ENCODE assay signal across 8 cellular contexts in the genomic region with DNA sequence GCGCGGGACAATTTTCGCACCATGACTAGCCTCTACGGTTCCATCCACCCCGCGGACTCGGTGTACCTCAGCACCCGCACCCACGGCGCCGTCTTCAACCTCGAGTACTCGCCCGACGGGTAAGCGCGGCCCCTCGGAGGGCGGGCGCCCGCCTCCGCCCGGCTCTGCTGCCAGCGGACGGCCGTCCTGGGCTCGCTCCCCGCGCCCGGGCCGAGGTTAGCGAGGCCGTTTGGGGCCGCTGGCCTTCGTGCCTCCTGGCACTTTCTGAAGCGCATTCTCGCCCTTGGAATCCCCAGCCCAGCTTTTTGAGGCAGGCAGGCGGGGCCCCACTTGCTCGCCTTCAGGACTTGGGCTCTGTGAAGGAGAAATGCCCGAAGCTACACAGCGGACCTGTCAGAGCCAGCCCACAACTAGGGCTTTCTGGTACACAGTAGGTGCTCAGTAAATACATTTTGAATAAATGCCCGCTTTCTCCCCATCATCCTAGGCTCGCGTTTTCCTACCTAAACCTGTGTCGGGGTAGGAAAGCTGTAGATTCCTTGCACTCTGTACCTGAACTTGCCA. TPM values are rescaled to one million over a fixed set of nuclear protein-coding genes. Genes with fewer than 3 reads are reported as not detected.
DNase-seq lines count a peak whose midpoint lies in the region; ATAC-seq and TF ChIP-seq lines count a peak whose summit lies in the region.

No MANE protein-coding gene starts in this region.

- H3K4me3 Mint-ChIP-seq in activated T-helper 17 cell treated with anti-CD3 and anti-CD28 coated beads, Interleukin-2, amount 50 U/mL, for 72 hours = peak overlapping the region; percentile 82

- intact Hi-C loops in Right ventricle myocardium superior (cut with DNase I) (no loop called here), prostate gland (cut with DNase I) (no loop called here)

- TF ChIP-seq POLR2A in prostate gland (IDR thresholded peaks at IDR 0.05) = no peak

- H3K36me3 Mint-ChIP-seq in activated T-helper 17 cell treated with anti-CD3 and anti-CD28 coated beads, Interleukin-2, amount 50 U/mL, for 72 hours (ENCODE audit: low read depth) = peaks cover 14% of the 10 kb centered on the region

- WGBS in HUES64 = under 1% methylated on average over 45 of the region's 45 CpGs
- 1% methylated on average over 40 of the region's 45 CpGs for WGBS in prostate gland

- DNase-seq in EH (ENCODE audit: low read depth) (peak; percentile 35), Right ventricle myocardium superior (peak; percentile 50), prostate gland (ENCODE audit: low spot score) (peak; percentile 7), midbrain (lab: John Stamatoyannopoulos, UW) (no peak), NCI-H1105 treated with DMSO at 0.1 percent for 48 hours (lab: John Stamatoyannopoulos, UW) (no peak)

- no peaks in the 10 kb centered on the region for H3K9me3 Mint-ChIP-seq in activated T-helper 17 cell treated with anti-CD3 and anti-CD28 coated beads, Interleukin-2, amount 50 U/mL, for 72 hours

- H3K9ac ChIP-seq in HUES64 (ENCODE audit: low read depth, low read length) = peak overlapping the region; percentile 83

- H3K27ac ChIP-seq in HUES64 (ENCODE audit: low read depth, low read length) (peak overlapping the region; percentile 80; the same call in 1 of the 2 replicates), prostate gland (peak overlapping the region; percentile 82 to 86)

- peak; percentile 39 for ATAC-seq in GM21619 (IDR thresholded peaks at IDR 0.05; ENCODE audit: unreplicated experiment)
- ATAC-seq in activated T-helper 17 cell treated with anti-CD3 and anti-CD28 coated beads, Interleukin-2, amount 50 U/mL, for 72 hours (replicated peaks) = peak; percentile 66
- ATAC-seq in Right ventricle myocardium superior (ENCODE audit: poor library complexity) = peak; percentile 38

- H3K9me3 ChIP-seq in HUES64 (ENCODE audit: insufficient read depth, low read depth, low read length) (no peaks in the 10 kb centered on the region), prostate gland (no peaks in the 10 kb centered on the region)

- H3K27me3 Mint-ChIP-seq in activated T-helper 17 cell treated with anti-CD3 and anti-CD28 coated beads, Interleukin-2, amount 50 U/mL, for 72 hours = no peaks in the 10 kb centered on the region

- no peaks in the 10 kb centered on the region for H3K36me3 ChIP-seq in HUES64 (ENCODE audit: insufficient read depth, low read length)
- no peaks in the 10 kb centered on the region for H3K36me3 ChIP-seq in prostate gland

- H3K27me3 ChIP-seq in HUES64 (ENCODE audit: insufficient read depth, low read length) (no peaks in the 10 kb centered on the region), prostate gland (replicated peaks; ENCODE audit: insufficient read depth) (no peaks in the 10 kb centered on the region)

- H3K4me1 ChIP-seq in HUES64 (ENCODE audit: insufficient read depth, low read length) = peaks cover 16% of the 10 kb centered on the region
- peaks cover 3% of the 10 kb centered on the region for H3K4me1 ChIP-seq in prostate gland (replicated peaks)

- H3K4me1 Mint-ChIP-seq in activated T-helper 17 cell treated with anti-CD3 and anti-CD28 coated beads, Interleukin-2, amount 50 U/mL, for 72 hours = peaks cover 15% of the 10 kb centered on the region

- H3K27ac Mint-ChIP-seq in activated T-helper 17 cell treated with anti-CD3 and anti-CD28 coated beads, Interleukin-2, amount 50 U/mL, for 72 hours = peak overlapping the region; percentile 85

- peak overlapping the region; percentile 75 for H3K4me3 ChIP-seq in HUES64 (ENCODE audit: low read length)
- peak overlapping the region; percentile 82 to 93 for H3K4me3 ChIP-seq in prostate gland

- no peak for TF ChIP-seq CTCF in prostate gland (IDR thresholded peaks at IDR 0.05)

RNA-seq across cellular contexts. Expression of gene DCAF10, which starts 0.8 kb away (rescaled TPM):
- 11.6 TPM for polyA plus RNA-seq in HUES64 (2013, experiment 1 of 2)
- polyA plus RNA-seq in HUES64 (2013, experiment 2 of 2) = 12.6 TPM
- 10 to 100 TPM in 1 of 2 donors, 1 to 10 TPM in 1; 9.7 to 12.0 TPM for total RNA-seq in activated T-helper 17 cell treated with anti-CD3 and anti-CD28 coated beads, Interleukin-2, amount 50 U/mL, for 72 hours
- total RNA-seq in Right ventricle myocardium superior (14.8 TPM), prostate gland (10 to 100 TPM; 24.2 to 30.5 TPM)

RNA-seq across cellular contexts. Expression of gene EXOSC3, which starts 16.5 kb away (rescaled TPM):
- polyA plus RNA-seq in HUES64 (2013, experiment 1 of 2) = 53.8 TPM
- 41.3 TPM for polyA plus RNA-seq in HUES64 (2013, experiment 2 of 2)
- total RNA-seq in activated T-helper 17 cell treated with anti-CD3 and anti-CD28 coated beads, Interleukin-2, amount 50 U/mL, for 72 hours = 10 to 100 TPM; 57.9 to 98.4 TPM
- total RNA-seq in Right ventricle myocardium superior = 18.6 TPM
- total RNA-seq in prostate gland = 10 to 100 TPM; 48.5 to 54.5 TPM

RNA-seq across cellular contexts. Expression of gene TRMT10B, which starts 47.8 kb away (rescaled TPM):
- polyA plus RNA-seq in HUES64 (2013, experiment 1 of 2) = 5.2 TPM
- polyA plus RNA-seq in HUES64 (2013, experiment 2 of 2) = 4.7 TPM
- 10 to 100 TPM in 1 of 2 donors, 1 to 10 TPM in 1; 9.9 to 13.1 TPM for total RNA-seq in activated T-helper 17 cell treated with anti-CD3 and anti-CD28 coated beads, Interleukin-2, amount 50 U/mL, for 72 hours
- total RNA-seq in Right ventricle myocardium superior = 3.7 TPM
- total RNA-seq in prostate gland = 10 to 100 TPM in 1 of 2 donors, 1 to 10 TPM in 1; 7.8 to 19.6 TPM

Comparison
In these comparisons a context has a peak if more than half of its experiments do, and no peak if none do; other contexts are left out.
1. DNase-seq: peak in EH (single experiment), Right ventricle myocardium superior (single experiment) and prostate gland (single experiment); none in midbrain (single experiment) and NCI-H1105 treated with DMSO at 0.1 percent for 48 hours (single experiment).
2. Peak in every context shown above with its lines, with median percentiles within 50 percentile points of each other: ATAC-seq.